1 cellular context compared by ENCODE assay signal in genomic region chr6:134198093-134198492, GRCh38.
TF ChIP-seq lines count a peak whose summit lies in the region.

No MANE protein-coding gene starts in this region.

TF ChIP-seq in HepG2, 621 proteins besides CTCF, POLR2A, EP300 and RAD21 (continued from another document and continues in another):
- TF ChIP-seq GMEB2 (CRISPR knock-in tag; IDR thresholded peaks at IDR 0.05; ENCODE audit: low read depth) (no peak; the same call in 1 of the 2 replicates), SIX4 (CRISPR knock-in tag; IDR thresholded peaks at IDR 0.05) (peak; percentile 98), NR2F1 (CRISPR knock-in tag; IDR thresholded peaks at IDR 0.05) (peak; percentile 17 to 80; a peak in 2 of 4 replicates), TBL1XR1 (IDR thresholded peaks at IDR 0.05; ENCODE audit: borderline replicate concordance, low read length, partially characterized antibody) (peak; percentile 67), FOXK1 (CRISPR knock-in tag; IDR thresholded peaks at IDR 0.05; ENCODE audit: borderline replicate concordance, low read depth) (peak; percentile 86), SAP130 (CRISPR knock-in tag; IDR thresholded peaks at IDR 0.05; ENCODE audit: low read depth) (peak; percentile 91), KLF6 (CRISPR knock-in tag; IDR thresholded peaks at IDR 0.05) (0 out of 2 replicates have a peak, but pooled peaks have one; percentile 38), BRD4 (CRISPR knock-in tag; IDR thresholded peaks at IDR 0.05) (no peak), ZNF619 (CRISPR knock-in tag; IDR thresholded peaks at IDR 0.05) (no peak), CBFB (CRISPR knock-in tag; IDR thresholded peaks at IDR 0.05) (peak; percentile 93), PRDM4 (CRISPR knock-in tag; IDR thresholded peaks at IDR 0.05; ENCODE audit: borderline replicate concordance) (no peak; the same call in 1 of the 2 replicates), PATZ1 (CRISPR knock-in tag; IDR thresholded peaks at IDR 0.05) (peak; percentile 74), ZNF512B (CRISPR knock-in tag; IDR thresholded peaks at IDR 0.05; ENCODE audit: borderline replicate concordance) (peak; percentile 77; the same call in 1 of the 2 replicates), CHCHD3 (CRISPR knock-in tag; IDR thresholded peaks at IDR 0.05) (no peak), ZNF749 (CRISPR knock-in tag; IDR thresholded peaks at IDR 0.05; ENCODE audit: borderline replicate concordance) (peak; percentile 67; the same call in 1 of the 2 replicates), IRF2 (CRISPR knock-in tag; IDR thresholded peaks at IDR 0.05) (peak; percentile 90), ZNF580 (CRISPR knock-in tag; IDR thresholded peaks at IDR 0.05; ENCODE audit: borderline replicate concordance, low read depth) (0 out of 2 replicates have a peak, but pooled peaks have one; percentile 53), ZNF362 (CRISPR knock-in tag; IDR thresholded peaks at IDR 0.05; ENCODE audit: borderline replicate concordance) (peak; percentile 66; the same call in 1 of the 2 replicates), ZNF33B (CRISPR knock-in tag; IDR thresholded peaks at IDR 0.05) (no peak), MIXL1 (CRISPR knock-in tag; IDR thresholded peaks at IDR 0.05) (peak; percentile 98), ZNF18 (CRISPR knock-in tag; IDR thresholded peaks at IDR 0.05; ENCODE audit: insufficient replicate concordance) (no peak), ZNF441 (CRISPR knock-in tag; IDR thresholded peaks at IDR 0.05; ENCODE audit: borderline replicate concordance) (no peak), NKX3-1 (CRISPR knock-in tag; IDR thresholded peaks at IDR 0.05) (0 out of 2 replicates have a peak, but pooled peaks have one; percentile 57), ZNF589 (CRISPR knock-in tag; conservative IDR thresholded peaks at IDR 0.05) (no peak), ZNF432 (CRISPR knock-in tag; IDR thresholded peaks at IDR 0.05; ENCODE audit: borderline replicate concordance) (no peak), RXRA (CRISPR knock-in tag; IDR thresholded peaks at IDR 0.05) (no peak), MLXIP (CRISPR knock-in tag; IDR thresholded peaks at IDR 0.05; ENCODE audit: borderline replicate concordance) (0 out of 2 replicates have a peak, but pooled peaks have one; percentile 36), LCORL (IDR thresholded peaks at IDR 0.05) (no peak), LCORL (CRISPR knock-in tag; IDR thresholded peaks at IDR 0.05) (peak; percentile 90), ZNF503 (CRISPR knock-in tag; IDR thresholded peaks at IDR 0.05) (peak; percentile 93), SP140L (CRISPR knock-in tag; IDR thresholded peaks at IDR 0.05; ENCODE audit: borderline replicate concordance) (peak; percentile 81; the same call in 1 of the 2 replicates), ZNF737 (CRISPR knock-in tag; IDR thresholded peaks at IDR 0.05; ENCODE audit: borderline replicate concordance) (no peak), MEF2D (CRISPR knock-in tag; IDR thresholded peaks at IDR 0.05) (peak; percentile 98)
